ENCODE assay signal across 1 cellular context in genomic region chr15:73134196-73134595, GRCh38.
TF ChIP-seq lines count a peak whose summit lies in the region.

No MANE protein-coding gene starts in this region.

TF ChIP-seq in SK-N-SH treated with all-trans-retinoic acid at 6 μM for 48 hours, 23 proteins besides CTCF, POLR2A, EP300 and RAD21 (continued from another document):
- TF ChIP-seq, protein P1, sequence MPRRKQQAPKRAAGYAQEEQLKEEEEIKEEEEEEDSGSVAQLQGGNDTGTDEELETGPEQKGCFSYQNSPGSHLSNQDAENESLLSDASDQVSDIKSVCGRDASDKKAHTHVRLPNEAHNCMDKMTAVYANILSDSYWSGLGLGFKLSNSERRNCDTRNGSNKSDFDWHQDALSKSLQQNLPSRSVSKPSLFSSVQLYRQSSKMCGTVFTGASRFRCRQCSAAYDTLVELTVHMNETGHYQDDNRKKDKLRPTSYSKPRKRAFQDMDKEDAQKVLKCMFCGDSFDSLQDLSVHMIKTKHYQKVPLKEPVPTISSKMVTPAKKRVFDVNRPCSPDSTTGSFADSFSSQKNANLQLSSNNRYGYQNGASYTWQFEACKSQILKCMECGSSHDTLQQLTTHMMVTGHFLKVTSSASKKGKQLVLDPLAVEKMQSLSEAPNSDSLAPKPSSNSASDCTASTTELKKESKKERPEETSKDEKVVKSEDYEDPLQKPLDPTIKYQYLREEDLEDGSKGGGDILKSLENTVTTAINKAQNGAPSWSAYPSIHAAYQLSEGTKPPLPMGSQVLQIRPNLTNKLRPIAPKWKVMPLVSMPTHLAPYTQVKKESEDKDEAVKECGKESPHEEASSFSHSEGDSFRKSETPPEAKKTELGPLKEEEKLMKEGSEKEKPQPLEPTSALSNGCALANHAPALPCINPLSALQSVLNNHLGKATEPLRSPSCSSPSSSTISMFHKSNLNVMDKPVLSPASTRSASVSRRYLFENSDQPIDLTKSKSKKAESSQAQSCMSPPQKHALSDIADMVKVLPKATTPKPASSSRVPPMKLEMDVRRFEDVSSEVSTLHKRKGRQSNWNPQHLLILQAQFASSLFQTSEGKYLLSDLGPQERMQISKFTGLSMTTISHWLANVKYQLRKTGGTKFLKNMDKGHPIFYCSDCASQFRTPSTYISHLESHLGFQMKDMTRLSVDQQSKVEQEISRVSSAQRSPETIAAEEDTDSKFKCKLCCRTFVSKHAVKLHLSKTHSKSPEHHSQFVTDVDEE (CRISPR knock-in tag; IDR thresholded peaks at IDR 0.05) = peak; percentile 57; the same call in 1 of the 2 replicates
- TF ChIP-seq TCF4 (CRISPR knock-in tag; IDR thresholded peaks at IDR 0.05; ENCODE audit: borderline replicate concordance) (no peak; the same call in 1 of the 2 replicates), PPARA (CRISPR knock-in tag; IDR thresholded peaks at IDR 0.05; ENCODE audit: borderline replicate concordance) (no peak), ZFP3 (CRISPR knock-in tag; IDR thresholded peaks at IDR 0.05) (0 out of 2 replicates have a peak, but pooled peaks have one; percentile 42)
